In genomic region chr7:12434012-12434642, GRCh38 we compare ENCODE assay signal across 11 cellular contexts. TPM values are rescaled to one million over a fixed set of nuclear protein-coding genes. Genes with fewer than 3 reads are reported as not detected.
DNase-seq lines count a peak whose midpoint lies in the region; ATAC-seq, FAIRE-seq and TF ChIP-seq lines count a peak whose summit lies in the region.
"Had no signal": no experiment of that assay in that cellular context is flagged by ENCODE, and none has a peak within 500 bp of the region (broad histone marks: within the 10 kb centered on the region; RNA-seq: fewer than 3 reads in every experiment).

No MANE protein-coding gene starts in this region.

- TF ChIP-seq CTCF in DND-41 (IDR thresholded peaks at IDR 0.05; ENCODE audit: borderline replicate concordance, extremely low read depth, low read length, poor library complexity, severe bottlenecking) (peak; percentile 46), GM23338 (conservative IDR thresholded peaks at IDR 0.05; ENCODE audit: low read depth in 2 of 2) (peak in 1 of 2 experiments; percentile 86; a peak in 3 of 4 replicates), PC-3 (conservative IDR thresholded peaks at IDR 0.05; ENCODE audit: low read depth, low read length) (peak; percentile 75), GM13976 (IDR thresholded peaks at IDR 0.05; ENCODE audit: borderline replicate concordance, control extremely low read depth, extremely low read depth, insufficient read depth, missing control alignments) (no peak)

- FAIRE-seq in islet of Langerhans (lab: Jason Lieb, UNC) = peak; percentile 100

- intact Hi-C loops in PC-3 (cut with micrococcal nuclease) = loop anchor here (1.0 kb wide), 1 partner anchor 56 kb away; no protein-coding TSS in a partner anchor

- POLR2A ChIA-PET in PC-3 (lab: Charles Lee; ENCODE audit: unreplicated experiment) = interaction anchor here (0.6 kb wide), 1 partner anchor 253 kb away, joined by 4 read pairs; the partner anchor contains the start of gene ARL4A

- in situ Hi-C loops in GM13976 (cut with MboI; ENCODE audit: low sequenced_read_pairs, unreplicated experiment) = no loop called here

- H3K4me1 ChIP-seq in DND-41 (ENCODE audit: insufficient read depth, low read length) (no peaks in the 10 kb centered on the region), GM23338 (ENCODE audit: insufficient read depth) (peaks cover 19% of the 10 kb centered on the region), PC-3 (ENCODE audit: insufficient read depth, low read length) (peaks cover 14% of the 10 kb centered on the region)
- H3K4me1 ChIP-seq: ascending aorta had no signal

- H3K27ac ChIP-seq in DND-41 (ENCODE audit: low read length) (no peak overlapping the region), GM23338 (ENCODE audit: low read depth) (no peak overlapping the region), PC-3 (ENCODE audit: low read length) (no peak overlapping the region)
- H3K27ac ChIP-seq: ascending aorta had no signal

- peaks cover 18% of the 10 kb centered on the region for H3K4me1 Mint-ChIP-seq in GM23338

- H3K9ac ChIP-seq in DND-41 (ENCODE audit: low read depth, low read length) (no peak overlapping the region), PC-3 (ENCODE audit: low read length) (no peak overlapping the region)

- peaks cover 7% of the 10 kb centered on the region; the same call in 1 of the 3 replicates for H3K9me3 Mint-ChIP-seq in GM23338
- H3K9me3 Mint-ChIP-seq: T-helper 1 cell treated with Interleukin-12 subunit alpha and Interleukin-12 subunit beta and Interleukin-4 antibody, amounts not matched to agents 30 μg/mL and 1 μg/mL, for 36 hours had no signal

- H3K9me3 ChIP-seq in DND-41 (ENCODE audit: insufficient read depth, low read length, severe bottlenecking) (no peaks in the 10 kb centered on the region), PC-3 (ENCODE audit: low read length) (no peaks in the 10 kb centered on the region)
- H3K9me3 ChIP-seq: ascending aorta had no signal

- no peak for DNase-seq in DND-41
- DNase-seq in GM23338 (ENCODE audit: low spot score) = peak; percentile 26
- DNase-seq in PC-3 = peak; percentile 37
- DNase-seq in GM13976 (ENCODE audit: low spot score) = no peak
- DNase-seq in NCI-H1048 (lab: John Stamatoyannopoulos, UW) = no peak
- no peak for DNase-seq in cerebellum (ENCODE audit: low spot score)
- DNase-seq: stimulated activated CD4-positive, alpha-beta T cell treated with anti-CD3 and anti-CD28 coated beads, Interleukin-4, amount 100 ng/mL, for 24 hours had no signal

- H3F3A ChIP-seq in GM23338 (replicated peaks; ENCODE audit: low read depth) = no peaks in the 10 kb centered on the region
- no peaks in the 10 kb centered on the region for H3F3A ChIP-seq in PC-3 (ENCODE audit: low read length, unreplicated experiment)

- H4K20me1 ChIP-seq in DND-41 (ENCODE audit: insufficient read depth, low read length) (no peaks in the 10 kb centered on the region), GM23338 (replicated peaks; ENCODE audit: insufficient read depth) (no peaks in the 10 kb centered on the region), PC-3 (ENCODE audit: low read length) (no peaks in the 10 kb centered on the region)

- H3K27ac Mint-ChIP-seq in GM23338 = no peak overlapping the region
- H3K27ac Mint-ChIP-seq: T-helper 1 cell treated with Interleukin-12 subunit alpha and Interleukin-12 subunit beta and Interleukin-4 antibody, amounts not matched to agents 30 μg/mL and 1 μg/mL, for 36 hours had no signal

- H2AFZ ChIP-seq in DND-41 (ENCODE audit: low read depth, low read length) = no peak overlapping the region
- no peak overlapping the region for H2AFZ ChIP-seq in GM23338
- H2AFZ ChIP-seq in PC-3 (ENCODE audit: low read length) = no peak overlapping the region

- no peak overlapping the region for H3K4me2 ChIP-seq in DND-41 (ENCODE audit: insufficient read depth, low read length)
- no peak overlapping the region for H3K4me2 ChIP-seq in GM23338
- H3K4me2 ChIP-seq in PC-3 (ENCODE audit: low read length) = no peak overlapping the region

- no peak for ATAC-seq in DND-41 (ENCODE audit: insufficient read depth, low read depth)
- ATAC-seq in GM23338 = no peak
- no peak for ATAC-seq in PC-3
- no peak for ATAC-seq in GM21381 (IDR thresholded peaks at IDR 0.05; ENCODE audit: unreplicated experiment)

- H3K9me2 ChIP-seq in GM23338 (ENCODE audit: insufficient read depth) (no peaks in the 10 kb centered on the region), PC-3 (replicated peaks; ENCODE audit: low read length) (no peaks in the 10 kb centered on the region)

- no peak overlapping the region for H3K4me3 ChIP-seq in DND-41 (ENCODE audit: low read depth in 1 of 2, low read length in 2 of 2)
- no peak overlapping the region for H3K4me3 ChIP-seq in GM23338
- no peak overlapping the region for H3K4me3 ChIP-seq in PC-3 (ENCODE audit: low read length)
- H3K4me3 ChIP-seq: ascending aorta had no signal

- H3K27me3 Mint-ChIP-seq in GM23338 (ENCODE audit: insufficient read depth, low read depth, poor library complexity) = peaks cover 2% of the 10 kb centered on the region

- H3K36me3 ChIP-seq in DND-41 (ENCODE audit: insufficient read depth, low read length) = no peaks in the 10 kb centered on the region
- H3K36me3 ChIP-seq in GM23338 (ENCODE audit: insufficient read depth) = no peaks in the 10 kb centered on the region
- no peaks in the 10 kb centered on the region for H3K36me3 ChIP-seq in PC-3 (ENCODE audit: low read depth, low read length)
- H3K36me3 ChIP-seq: ascending aorta had no signal

- BruUV-seq in PC-3 (replicated peaks; lab: Mats Ljungman, UMichigan) = no TSS peak

- H3K27me3 ChIP-seq in DND-41 (ENCODE audit: insufficient read depth, low read length, poor library complexity) (no peaks in the 10 kb centered on the region), GM23338 (ENCODE audit: insufficient read depth) (no peaks in the 10 kb centered on the region), PC-3 (ENCODE audit: low read length) (no peaks in the 10 kb centered on the region)
- H3K27me3 ChIP-seq: ascending aorta had no signal

- H3K36me3 Mint-ChIP-seq in GM23338 (ENCODE audit: low read depth) = peaks cover 16% of the 10 kb centered on the region; the same call in 2 of the 3 replicates

- CTCF ChIA-PET in PC-3 (lab: Charles Lee) = interaction anchor here (0.7 to 1.4 kb wide), 5 partner anchors 11 to 56 kb away, joined by 3 to 7 read pairs (median 7); no protein-coding TSS in a partner anchor

- no peak overlapping the region for H3K4me3 Mint-ChIP-seq in GM23338
- H3K4me3 Mint-ChIP-seq: T-helper 1 cell treated with Interleukin-12 subunit alpha and Interleukin-12 subunit beta and Interleukin-4 antibody, amounts not matched to agents 30 μg/mL and 1 μg/mL, for 36 hours had no signal

- H3K79me2 ChIP-seq in DND-41 (ENCODE audit: insufficient read depth, low read length) (no peaks in the 10 kb centered on the region), GM23338 (replicated peaks; ENCODE audit: insufficient read depth) (no peaks in the 10 kb centered on the region), PC-3 (ENCODE audit: low read length) (no peaks in the 10 kb centered on the region)

TF ChIP-seq in GM23338, 12 proteins besides CTCF, POLR2A, EP300 and RAD21 (continues in another document):
- TF ChIP-seq ZNF331 (CRISPR knock-in tag; IDR thresholded peaks at IDR 0.05; ENCODE audit: low read depth) = no peak
- TF ChIP-seq EZH2 (IDR thresholded peaks at IDR 0.05; ENCODE audit: low read depth, unreplicated experiment) = no peak
- TF ChIP-seq CREB1 (CRISPR knock-in tag; IDR thresholded peaks at IDR 0.05; ENCODE audit: low read depth) = no peak
- no peak for TF ChIP-seq STAT1 (IDR thresholded peaks at IDR 0.05; ENCODE audit: unreplicated experiment)
- TF ChIP-seq NANOG (IDR thresholded peaks at IDR 0.05; ENCODE audit: borderline replicate concordance) = no peak
- no peak for TF ChIP-seq ETS1 (IDR thresholded peaks at IDR 0.05)
- no peak for TF ChIP-seq EZH2phosphoT487 (IDR thresholded peaks at IDR 0.05; ENCODE audit: unreplicated experiment)
- TF ChIP-seq JUNB (IDR thresholded peaks at IDR 0.05; ENCODE audit: unreplicated experiment) = no peak
- TF ChIP-seq POLR2AphosphoS5 (IDR thresholded peaks at IDR 0.05; ENCODE audit: low read depth) = no peak
- no peak for TF ChIP-seq ZNF114 (CRISPR knock-in tag; IDR thresholded peaks at IDR 0.05)
- TF ChIP-seq REST (IDR thresholded peaks at IDR 0.05; ENCODE audit: unreplicated experiment) = no peak

RNA-seq across cellular contexts. Expression of gene VWDE, which starts 30.5 kb away (rescaled TPM):
- total RNA-seq in GM23338 (2014; rRNA removed; shearing (Covaris generic)) = 35.3 and 45.5 TPM in 2 replicates
- 17.4 and 24.6 TPM in 2 replicates for polyA plus RNA-seq in GM23338 (2016; fragmentation: Nextera tagmentation; extraction: Ambion mirVana)
- total RNA-seq in PC-3 (2014; rRNA removed) = 5.5 and 7.7 TPM in 2 replicates
- 7.2 TPM for total RNA-seq in cerebellum
- total RNA-seq: ascending aorta had no signal

Comparison
In these comparisons a context has a peak if more than half of its experiments do, and no peak if none do; other contexts are left out.
1. DNase-seq: peak in GM23338 (single experiment) and PC-3 (single experiment); none in DND-41 (single experiment), GM13976 (single experiment), NCI-H1048 (single experiment) and cerebellum (single experiment).